Comparison of ENCODE assay signal across 8 cellular contexts in genomic region chr16:88430185-88430523, GRCh38. TPM values are rescaled to one million over a fixed set of nuclear protein-coding genes. Genes with fewer than 3 reads are reported as not detected.
DNase-seq lines count a peak whose midpoint lies in the region; ATAC-seq and TF ChIP-seq lines count a peak whose summit lies in the region.

No MANE protein-coding gene starts in this region.

- 61 to 66% methylated on average over 36 of the region's 36 CpGs for whole genome bisulfite sequencing in ectodermal cell, 2 experiments
- WGBS in trophoblast cell (ENCODE audit: extremely low coverage, insufficient coverage, insufficient read length), result no CpG with 5 or more reads among the region's 36 CpGs

- TF ChIP-seq CTCF in GM12864 (IDR thresholded peaks at IDR 0.05; ENCODE audit: low read depth, low read length, missing control alignments), result no peak
- no peak for TF ChIP-seq CTCF in Loucy (conservative IDR thresholded peaks at IDR 0.05; ENCODE audit: low read length)

- no peaks in the 10 kb centered on the region for H3F3A ChIP-seq in Loucy (ENCODE audit: low read depth)

- no peak overlapping the region for H2BK12ac ChIP-seq in trophoblast cell (ENCODE audit: low read length)

- H3K23ac ChIP-seq in trophoblast cell (ENCODE audit: low read length), result no peak overlapping the region

- H3K79me2 ChIP-seq in Loucy (ENCODE audit: insufficient read depth, low read length) (peaks cover 5% of the 10 kb centered on the region), trophoblast cell (ENCODE audit: control insufficient read depth, insufficient read depth, low read length, poor library complexity) (no peaks in the 10 kb centered on the region)

- H3K4me2 ChIP-seq in Loucy (ENCODE audit: low read depth, low read length, poor library complexity, severe bottlenecking) (peak overlapping the region; percentile 81), trophoblast cell (ENCODE audit: low read length) (peak overlapping the region; percentile 51)

- H2BK120ac ChIP-seq in trophoblast cell (ENCODE audit: insufficient read depth, low read length, poor library complexity), result no peak overlapping the region

- H3K4me3 ChIP-seq in GM12864 (ENCODE audit: low read depth, low read length), result peak overlapping the region; percentile 40; the same call in 1 of the 2 replicates
- peak overlapping the region; percentile 76 for H3K4me3 ChIP-seq in Loucy (ENCODE audit: low read length, poor library complexity, severe bottlenecking)
- H3K4me3 ChIP-seq in ectodermal cell (ENCODE audit: insufficient read depth, low read depth, low read length), result peak overlapping the region; percentile 8
- no peak overlapping the region for H3K4me3 ChIP-seq in trophoblast cell (ENCODE audit: low read depth, low read length)

- ATAC-seq in HG02642 (IDR thresholded peaks at IDR 0.05; ENCODE audit: poor library complexity, unreplicated experiment), result no peak

- H3K18ac ChIP-seq in trophoblast cell (ENCODE audit: low read length), result no peak overlapping the region

- H4K20me1 ChIP-seq in Loucy (ENCODE audit: insufficient read depth, low read length, poor library complexity, severe bottlenecking), result no peaks in the 10 kb centered on the region

- no peak for DNase-seq in GM12864 (ENCODE audit: low read depth)
- DNase-seq in trophoblast cell, result no peak
- DNase-seq in NCI-H1048 (lab: John Stamatoyannopoulos, UW), result no peak
- DNase-seq in NAMALWA (ENCODE audit: low spot score), result no peak
- no peak for DNase-seq in superior temporal gyrus (ENCODE audit: extremely low spot score)

- H2AFZ ChIP-seq in Loucy (ENCODE audit: low read length), result peak overlapping the region; percentile 89; the same call in 1 of the 2 replicates
- no peak overlapping the region for H2AFZ ChIP-seq in trophoblast cell (ENCODE audit: insufficient read depth, low read length, poor library complexity)

- H2AK5ac ChIP-seq in trophoblast cell (ENCODE audit: low read length), result no peak overlapping the region

- H3K27ac ChIP-seq in ectodermal cell (ENCODE audit: insufficient read depth, low read depth, low read length, poor library complexity, severe bottlenecking) (no peak overlapping the region), trophoblast cell (ENCODE audit: low read depth, low read length) (no peak overlapping the region)

- no peaks in the 10 kb centered on the region for H3K4me1 ChIP-seq in Loucy (ENCODE audit: insufficient read depth, low read length, poor library complexity, severe bottlenecking)
- H3K4me1 ChIP-seq in ectodermal cell (ENCODE audit: control insufficient read depth, insufficient read depth, low read length), result no peaks in the 10 kb centered on the region
- peaks cover 0 to 2% of the 10 kb centered on the region in 2 experiments for H3K4me1 ChIP-seq in trophoblast cell (ENCODE audit: control insufficient read depth in 1 of 2, insufficient read depth in 2 of 2, low read length in 2 of 2)

- H3K27me3 ChIP-seq in Loucy (ENCODE audit: insufficient read depth, low read length, poor library complexity, severe bottlenecking), result no peaks in the 10 kb centered on the region
- H3K27me3 ChIP-seq in ectodermal cell (ENCODE audit: control insufficient read depth, insufficient read depth, low read length, poor library complexity, severe bottlenecking), result peaks cover 26% of the 10 kb centered on the region
- peaks cover 3% of the 10 kb centered on the region for H3K27me3 ChIP-seq in trophoblast cell (ENCODE audit: insufficient read depth, low read length)

- no peak overlapping the region for H4K91ac ChIP-seq in trophoblast cell (ENCODE audit: low read depth, low read length)

- H3K9ac ChIP-seq in Loucy (ENCODE audit: low read depth, low read length, poor library complexity, severe bottlenecking) (peak overlapping the region; percentile 81), trophoblast cell (ENCODE audit: low read length) (no peak overlapping the region)

- no peak overlapping the region for H2BK5ac ChIP-seq in trophoblast cell (ENCODE audit: low read depth, low read length, poor library complexity)

- no peak overlapping the region for H4K8ac ChIP-seq in trophoblast cell (ENCODE audit: low read depth, low read length)

- H3K14ac ChIP-seq in trophoblast cell (ENCODE audit: low read length), result no peak overlapping the region

- no peaks in the 10 kb centered on the region for H3K9me2 ChIP-seq in Loucy (replicated peaks; ENCODE audit: low read depth, low read length)

- no peaks in the 10 kb centered on the region for H3K36me3 ChIP-seq in Loucy (ENCODE audit: insufficient read depth, low read length)
- no peaks in the 10 kb centered on the region for H3K36me3 ChIP-seq in ectodermal cell (ENCODE audit: control insufficient read depth, insufficient read depth, low read length)
- H3K36me3 ChIP-seq in trophoblast cell (ENCODE audit: control insufficient read depth in 1 of 2, insufficient read depth in 2 of 2, low read length in 2 of 2), result no peaks in the 10 kb centered on the region

- H3K9me3 ChIP-seq in Loucy (ENCODE audit: insufficient read depth, low read depth, low read length), result no peaks in the 10 kb centered on the region
- H3K9me3 ChIP-seq in ectodermal cell (ENCODE audit: control insufficient read depth, low read length), result no peaks in the 10 kb centered on the region
- H3K9me3 ChIP-seq in trophoblast cell (ENCODE audit: insufficient read depth, low read depth, low read length), result peaks cover 2% of the 10 kb centered on the region

- H3K79me1 ChIP-seq in trophoblast cell (ENCODE audit: low read length), result no peaks in the 10 kb centered on the region

- H3K4ac ChIP-seq in trophoblast cell (ENCODE audit: low read depth, low read length), result no peak overlapping the region

- H4K12ac ChIP-seq in trophoblast cell (ENCODE audit: low read depth, low read length), result no peak overlapping the region

RNA-seq across cellular contexts. Expression of gene ZFPM1, which starts 22.9 kb away (rescaled TPM):
- polyA plus RNA-seq in ectodermal cell (2013, experiment 1 of 4), result 1.9 TPM
- polyA plus RNA-seq in ectodermal cell (2013, experiment 2 of 4), result 2.3 TPM
- 3.7 TPM for polyA plus RNA-seq in ectodermal cell (2013, experiment 3 of 4)
- 3.9 TPM for polyA plus RNA-seq in ectodermal cell (2013, experiment 4 of 4)
- polyA plus RNA-seq in trophoblast cell (2013), result 4.0 and 4.1 TPM in 2 replicates

RNA-seq across cellular contexts. Expression of gene ZNF469, which starts 47.4 kb away (rescaled TPM):
- 0.46 TPM for polyA plus RNA-seq in ectodermal cell (2013, experiment 1 of 4)
- 0.53 TPM for polyA plus RNA-seq in ectodermal cell (2013, experiment 2 of 4)
- 0.43 TPM for polyA plus RNA-seq in ectodermal cell (2013, experiment 3 of 4)
- 0.57 TPM for polyA plus RNA-seq in ectodermal cell (2013, experiment 4 of 4)
- 0.51 and 0.54 TPM in 2 replicates for polyA plus RNA-seq in trophoblast cell (2013)
